In the genomic region with DNA sequence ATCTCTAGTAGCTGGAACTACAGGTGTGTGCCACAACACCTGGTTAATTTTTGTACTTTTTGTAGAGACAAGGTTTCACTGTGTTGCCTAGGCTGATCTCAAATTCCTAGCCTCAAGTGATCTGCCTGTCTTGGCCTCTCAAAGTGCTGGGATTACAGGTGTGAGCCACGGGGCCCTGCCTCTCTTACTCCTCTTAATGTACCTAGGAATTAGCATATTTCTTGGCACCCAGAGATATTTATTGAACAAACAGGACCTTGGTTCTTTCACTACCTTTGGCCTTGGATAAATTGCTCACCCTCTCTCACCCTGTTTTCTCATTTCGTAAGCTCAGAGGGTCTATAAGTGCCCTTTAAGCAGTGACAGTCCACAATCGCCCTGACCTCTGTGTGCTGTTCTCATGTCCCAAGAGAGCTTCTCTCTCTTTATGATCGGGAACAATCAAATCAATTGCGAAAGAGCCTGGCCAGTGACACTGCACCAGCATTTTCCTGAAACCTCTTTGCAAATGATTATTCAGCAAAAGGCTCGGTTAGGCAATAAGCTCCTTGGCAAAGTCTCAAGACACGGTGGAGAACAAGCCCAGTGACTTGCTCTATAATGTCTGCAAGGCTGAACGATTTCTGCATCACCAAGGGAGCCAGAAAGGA, we compare ENCODE assay signal across 1 cellular context.
TF ChIP-seq lines count a peak whose summit lies in the region.

No MANE protein-coding gene starts in this region.

TF ChIP-seq in SK-N-SH, 30 proteins besides CTCF, POLR2A, EP300 and RAD21:
- no peak for TF ChIP-seq RFX5 (IDR thresholded peaks at IDR 0.05; ENCODE audit: low read length)
- TF ChIP-seq RCOR1 (IDR thresholded peaks at IDR 0.05; ENCODE audit: low read length): no peak
- TF ChIP-seq, protein P1, sequence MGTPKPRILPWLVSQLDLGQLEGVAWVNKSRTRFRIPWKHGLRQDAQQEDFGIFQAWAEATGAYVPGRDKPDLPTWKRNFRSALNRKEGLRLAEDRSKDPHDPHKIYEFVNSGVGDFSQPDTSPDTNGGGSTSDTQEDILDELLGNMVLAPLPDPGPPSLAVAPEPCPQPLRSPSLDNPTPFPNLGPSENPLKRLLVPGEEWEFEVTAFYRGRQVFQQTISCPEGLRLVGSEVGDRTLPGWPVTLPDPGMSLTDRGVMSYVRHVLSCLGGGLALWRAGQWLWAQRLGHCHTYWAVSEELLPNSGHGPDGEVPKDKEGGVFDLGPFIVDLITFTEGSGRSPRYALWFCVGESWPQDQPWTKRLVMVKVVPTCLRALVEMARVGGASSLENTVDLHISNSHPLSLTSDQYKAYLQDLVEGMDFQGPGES (IDR thresholded peaks at IDR 0.05; ENCODE audit: low read depth, low read length): no peak
- TF ChIP-seq SIN3A (IDR thresholded peaks at IDR 0.05; ENCODE audit: borderline replicate concordance, low read depth, low read length): no peak
- no peak for TF ChIP-seq NRF1 (IDR thresholded peaks at IDR 0.05; ENCODE audit: low read depth, low read length)
